In genomic region chr10:96873756-96874467, GRCh38 we compare ENCODE assay signal across 1 cellular context.
TF ChIP-seq lines count a peak whose summit lies in the region.

No MANE protein-coding gene starts in this region.

TF ChIP-seq in IMR-90, 13 proteins besides CTCF, POLR2A, EP300 and RAD21 (continued from another document):
- no peak for TF ChIP-seq BHLHE40 (IDR thresholded peaks at IDR 0.05; ENCODE audit: low read depth, low read length)
- TF ChIP-seq MAZ (IDR thresholded peaks at IDR 0.05; ENCODE audit: borderline replicate concordance, low read depth, low read length): no peak
- no peak for TF ChIP-seq RFX5 (IDR thresholded peaks at IDR 0.05; ENCODE audit: low read depth, low read length)
- TF ChIP-seq CEBPB (IDR thresholded peaks at IDR 0.05; ENCODE audit: low read depth, low read length): peak; percentile 71
- TF ChIP-seq MXI1 (IDR thresholded peaks at IDR 0.05; ENCODE audit: borderline replicate concordance, low read depth, low read length): no peak
- TF ChIP-seq RCOR1 (IDR thresholded peaks at IDR 0.05; ENCODE audit: insufficient replicate concordance, low read length): no peak
- TF ChIP-seq MAFK (IDR thresholded peaks at IDR 0.05; ENCODE audit: low read depth, low read length): no peak
- TF ChIP-seq, protein P1, sequence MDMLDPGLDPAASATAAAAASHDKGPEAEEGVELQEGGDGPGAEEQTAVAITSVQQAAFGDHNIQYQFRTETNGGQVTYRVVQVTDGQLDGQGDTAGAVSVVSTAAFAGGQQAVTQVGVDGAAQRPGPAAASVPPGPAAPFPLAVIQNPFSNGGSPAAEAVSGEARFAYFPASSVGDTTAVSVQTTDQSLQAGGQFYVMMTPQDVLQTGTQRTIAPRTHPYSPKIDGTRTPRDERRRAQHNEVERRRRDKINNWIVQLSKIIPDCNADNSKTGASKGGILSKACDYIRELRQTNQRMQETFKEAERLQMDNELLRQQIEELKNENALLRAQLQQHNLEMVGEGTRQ (IDR thresholded peaks at IDR 0.05; ENCODE audit: low read depth, low read length): no peak
